ENCODE assay signal across 10 cellular contexts in the genomic region with DNA sequence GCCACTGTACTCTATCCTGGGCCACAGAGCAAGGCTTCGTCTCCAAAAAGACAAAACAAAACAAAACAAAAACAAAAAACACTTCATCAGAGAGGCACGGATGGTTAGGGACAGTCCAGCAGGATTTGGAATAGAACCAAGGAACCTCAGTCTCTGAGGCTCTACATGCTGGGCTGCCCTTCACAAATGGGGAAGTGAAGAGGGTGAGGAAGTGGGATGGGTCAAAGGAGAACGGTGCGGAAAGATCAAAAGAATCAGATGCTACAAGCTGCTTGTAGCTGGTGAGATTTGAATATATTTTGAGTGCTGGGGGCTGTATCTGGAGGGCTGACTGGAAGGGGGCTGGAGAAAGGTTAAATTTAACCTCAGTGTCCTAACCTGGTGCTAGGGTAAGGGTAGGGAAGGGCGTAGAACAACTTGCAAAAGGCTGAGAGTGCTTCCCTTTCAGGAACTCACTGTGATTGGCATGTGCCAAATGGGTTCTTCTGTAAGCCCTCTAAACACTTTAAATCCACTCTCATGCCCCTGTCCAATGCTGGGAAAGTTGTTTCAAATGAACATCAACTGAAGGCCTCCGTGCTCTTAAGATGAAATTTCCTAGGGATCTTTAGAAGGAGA. TPM values are rescaled to one million over a fixed set of nuclear protein-coding genes. Genes with fewer than 3 reads are reported as not detected.
A peak's percentile ranks its signal among the peaks of the same experiment; 100 is the strongest.
DNase-seq lines count a peak whose midpoint lies in the region; ATAC-seq and TF ChIP-seq lines count a peak whose summit lies in the region.
"Had no signal": no experiment of that assay in that cellular context is flagged by ENCODE, and none has a peak within 500 bp of the region (broad histone marks: within the 10 kb centered on the region; RNA-seq: fewer than 3 reads in every experiment).

No MANE protein-coding gene starts in this region.

- H4K20me1 ChIP-seq in OCI-LY1 (ENCODE audit: insufficient read depth, low read length) (no peaks in the 10 kb centered on the region), hepatocyte (ENCODE audit: insufficient read depth, poor library complexity, severe bottlenecking) (peaks cover 14% of the 10 kb centered on the region)

- TF ChIP-seq POLR2A in suprapubic skin (IDR thresholded peaks at IDR 0.05): no peak

- no peak for ATAC-seq in activated naive CD4-positive, alpha-beta T cell treated with anti-CD3 and anti-CD28 coated beads, Interleukin-2, amount 50 U/mL, for 72 hours
- no peak for ATAC-seq in GM19452 (IDR thresholded peaks at IDR 0.05; ENCODE audit: unreplicated experiment)
- no peak for ATAC-seq in omental fat pad (ENCODE audit: low FRiP score)

- CTCF ChIA-PET in activated naive CD4-positive, alpha-beta T cell treated with anti-CD3 and anti-CD28 coated beads, Interleukin-2, amount 10 ng/mL, durations not matched to agents 7 days and 5 days (lab: Charles Lee): interaction anchor here (0.8 to 3.1 kb wide), 4 partner anchors 10 to 104 kb away, joined by 3 to 21 read pairs (median 9); no protein-coding TSS in a partner anchor

- H3F3A ChIP-seq in OCI-LY1 (ENCODE audit: insufficient read depth, low read length): no peaks in the 10 kb centered on the region

- H3K4me3 ChIP-seq in OCI-LY1 (ENCODE audit: low read depth, low read length, poor library complexity, severe bottlenecking) (no peak overlapping the region), suprapubic skin (peak overlapping the region; percentile 3), hepatocyte (no peak overlapping the region)

- H3K36me3 Mint-ChIP-seq in activated naive CD4-positive, alpha-beta T cell treated with anti-CD3 and anti-CD28 coated beads, Interleukin-2, amount 10 ng/mL, durations not matched to agents 7 days and 5 days: peaks cover 25% of the 10 kb centered on the region
- peaks cover 6 to 13% of the 10 kb centered on the region in 2 donors for H3K36me3 Mint-ChIP-seq in activated naive CD4-positive, alpha-beta T cell treated with anti-CD3 and anti-CD28 coated beads, Interleukin-2, amount 50 U/mL, for 72 hours
- H3K36me3 Mint-ChIP-seq in endothelial cell (ENCODE audit: low read depth, unreplicated experiment): peaks cover 19% of the 10 kb centered on the region

- no peak overlapping the region for H3K9ac ChIP-seq in OCI-LY1 (ENCODE audit: low read length)

- H3K4me3 Mint-ChIP-seq in activated naive CD4-positive, alpha-beta T cell treated with anti-CD3 and anti-CD28 coated beads, Interleukin-2, amount 10 ng/mL, durations not matched to agents 7 days and 5 days: peak overlapping the region; percentile 1
- peak overlapping the region; percentile 92 for H3K4me3 Mint-ChIP-seq in endothelial cell (ENCODE audit: unreplicated experiment)

- no peaks in the 10 kb centered on the region for H3K36me3 ChIP-seq in OCI-LY1 (ENCODE audit: insufficient read depth, low read length)
- peaks cover 25% of the 10 kb centered on the region for H3K36me3 ChIP-seq in suprapubic skin
- H3K36me3 ChIP-seq in hepatocyte (replicated peaks; ENCODE audit: insufficient read depth, low read depth): no peaks in the 10 kb centered on the region

- no peak for TF ChIP-seq CTCF in OCI-LY1 (IDR thresholded peaks at IDR 0.05; ENCODE audit: low read length)
- no peak for TF ChIP-seq CTCF in endothelial cell (IDR thresholded peaks at IDR 0.05; ENCODE audit: unreplicated experiment)
- no peak for TF ChIP-seq CTCF in suprapubic skin (IDR thresholded peaks at IDR 0.05)
- TF ChIP-seq CTCF in omental fat pad (IDR thresholded peaks at IDR 0.05): no peak
- TF ChIP-seq CTCF in hepatocyte (IDR thresholded peaks at IDR 0.05; ENCODE audit: poor library complexity): no peak

- H3K4me2 ChIP-seq in OCI-LY1 (ENCODE audit: low read length): peak overlapping the region; percentile 30; the same call in 1 of the 2 replicates
- no peak overlapping the region for H3K4me2 ChIP-seq in hepatocyte

- no peak for DNase-seq in activated naive CD4-positive, alpha-beta T cell treated with anti-CD3 and anti-CD28 coated beads, Interleukin-2, amount 10 ng/mL, durations not matched to agents 7 days and 5 days
- DNase-seq in activated naive CD4-positive, alpha-beta T cell treated with anti-CD3 and anti-CD28 coated beads, Interleukin-2, amount 50 U/mL, for 72 hours (ENCODE audit: low spot score in 2 of 2): no peak
- DNase-seq in endothelial cell (ENCODE audit: low spot score) (no peak), suprapubic skin (ENCODE audit: low spot score in 2 of 2) (no peak), omental fat pad (ENCODE audit: low spot score) (no peak), hepatocyte (ENCODE audit: low spot score) (no peak)
- DNase-seq: activated CD4-positive, alpha-beta T cell treated with anti-CD3 and anti-CD28 coated beads, Interleukin-2, amount 50 U/mL, for 4 hours; trophoblast cell had no signal

- no peaks in the 10 kb centered on the region for H3K27me3 ChIP-seq in OCI-LY1 (ENCODE audit: insufficient read depth, low read length)
- no peaks in the 10 kb centered on the region for H3K27me3 ChIP-seq in suprapubic skin
- H3K27me3 ChIP-seq in hepatocyte: no peaks in the 10 kb centered on the region

- H3K27ac Mint-ChIP-seq in activated naive CD4-positive, alpha-beta T cell treated with anti-CD3 and anti-CD28 coated beads, Interleukin-2, amount 10 ng/mL, durations not matched to agents 7 days and 5 days: peak overlapping the region; percentile 26
- peak overlapping the region in 1 of 2 donors; percentile 6 for H3K27ac Mint-ChIP-seq in activated naive CD4-positive, alpha-beta T cell treated with anti-CD3 and anti-CD28 coated beads, Interleukin-2, amount 50 U/mL, for 72 hours
- peak overlapping the region; percentile 79 for H3K27ac Mint-ChIP-seq in endothelial cell (ENCODE audit: unreplicated experiment)

- H3K27me3 Mint-ChIP-seq in activated naive CD4-positive, alpha-beta T cell treated with anti-CD3 and anti-CD28 coated beads, Interleukin-2, amount 10 ng/mL, durations not matched to agents 7 days and 5 days: no peaks in the 10 kb centered on the region
- peaks cover 11% of the 10 kb centered on the region for H3K27me3 Mint-ChIP-seq in endothelial cell (ENCODE audit: unreplicated experiment)

- H2AFZ ChIP-seq in OCI-LY1 (ENCODE audit: low read length) (no peak overlapping the region), hepatocyte (no peak overlapping the region)

- H3K27ac ChIP-seq in OCI-LY1 (ENCODE audit: low read depth, low read length, poor library complexity, severe bottlenecking): no peak overlapping the region
- peak overlapping the region; percentile 54 for H3K27ac ChIP-seq in suprapubic skin
- H3K27ac ChIP-seq in hepatocyte: no peak overlapping the region

- H3K9me3 ChIP-seq in OCI-LY1 (ENCODE audit: low read length) (no peaks in the 10 kb centered on the region), suprapubic skin (no peaks in the 10 kb centered on the region), hepatocyte (ENCODE audit: low read depth) (no peaks in the 10 kb centered on the region)

- H3K9me2 ChIP-seq in OCI-LY1 (ENCODE audit: low read depth, low read length) (no peaks in the 10 kb centered on the region), hepatocyte (replicated peaks; ENCODE audit: insufficient read depth) (no peaks in the 10 kb centered on the region)

- H3K4me1 ChIP-seq in OCI-LY1 (ENCODE audit: insufficient read depth, low read length, severe bottlenecking) (peaks cover 56% of the 10 kb centered on the region), suprapubic skin (peaks cover 67% of the 10 kb centered on the region), hepatocyte (ENCODE audit: insufficient read depth) (peaks cover 39% of the 10 kb centered on the region)

- WGBS in suprapubic skin: 70% methylated on average over 6 of the region's 6 CpGs
- WGBS in hepatocyte (ENCODE audit: low lambda C conversion rate, missing lambda C conversion rate): 40% methylated on average over 6 of the region's 6 CpGs

- H3K9me3 Mint-ChIP-seq in activated naive CD4-positive, alpha-beta T cell treated with anti-CD3 and anti-CD28 coated beads, Interleukin-2, amount 10 ng/mL, durations not matched to agents 7 days and 5 days: no peaks in the 10 kb centered on the region
- H3K9me3 Mint-ChIP-seq in activated naive CD4-positive, alpha-beta T cell treated with anti-CD3 and anti-CD28 coated beads, Interleukin-2, amount 50 U/mL, for 72 hours: no peaks in the 10 kb centered on the region
- no peaks in the 10 kb centered on the region for H3K9me3 Mint-ChIP-seq in endothelial cell (ENCODE audit: unreplicated experiment)

- H3K4me1 Mint-ChIP-seq in activated naive CD4-positive, alpha-beta T cell treated with anti-CD3 and anti-CD28 coated beads, Interleukin-2, amount 10 ng/mL, durations not matched to agents 7 days and 5 days: peaks cover 58% of the 10 kb centered on the region
- peaks cover 60% of the 10 kb centered on the region for H3K4me1 Mint-ChIP-seq in endothelial cell (ENCODE audit: unreplicated experiment)

- H3K79me2 ChIP-seq in OCI-LY1 (ENCODE audit: insufficient read depth, low read length) (no peaks in the 10 kb centered on the region), hepatocyte (peaks cover 59% of the 10 kb centered on the region)

- TF ChIP-seq EP300 in suprapubic skin (IDR thresholded peaks at IDR 0.05): no peak

RNA-seq across cellular contexts. Expression of gene FOXJ2, which starts 4.6 kb away (rescaled TPM):
- 10 to 100 TPM; 14.3 to 16.9 TPM for total RNA-seq in activated naive CD4-positive, alpha-beta T cell treated with anti-CD3 and anti-CD28 coated beads, Interleukin-2, amount 50 U/mL, for 72 hours
- 42.7 TPM for total RNA-seq in endothelial cell (ENCODE audit: unreplicated experiment)
- 10 to 100 TPM; 18.3 to 28.1 (median 25.0) TPM for total RNA-seq in suprapubic skin
- total RNA-seq in omental fat pad: 10 to 100 TPM in 3 of 4 donors, 1 to 10 TPM in 1; 9.2 to 17.2 (median 13.0) TPM
- 7.1 and 10.0 TPM in 2 replicates for total RNA-seq in hepatocyte
- polyA plus RNA-seq in hepatocyte: 14.6 and 19.0 TPM in 2 replicates

RNA-seq across cellular contexts. Expression of gene C3AR1, which starts 29.0 kb away (rescaled TPM):
- total RNA-seq in activated naive CD4-positive, alpha-beta T cell treated with anti-CD3 and anti-CD28 coated beads, Interleukin-2, amount 50 U/mL, for 72 hours: 1 to 10 TPM in 1 of 2 donors, under 1 TPM in 1; 0.54 to 3.1 TPM
- total RNA-seq in endothelial cell (ENCODE audit: unreplicated experiment) (0.49 TPM), suprapubic skin (1 to 10 TPM in 3 of 4 donors, under 1 TPM in 1; 0.79 to 2.0 (median 1.3) TPM), omental fat pad (10 to 100 TPM; 15.6 to 43.0 (median 30.3) TPM), hepatocyte (1.2 and 2.1 TPM in 2 replicates)
- polyA plus RNA-seq in hepatocyte: 4.1 and 5.9 TPM in 2 replicates

RNA-seq across cellular contexts. Expression of gene NECAP1, which starts 44.9 kb away (rescaled TPM):
- total RNA-seq in activated naive CD4-positive, alpha-beta T cell treated with anti-CD3 and anti-CD28 coated beads, Interleukin-2, amount 50 U/mL, for 72 hours: 10 to 100 TPM; 23.2 to 43.8 TPM
- total RNA-seq in endothelial cell (ENCODE audit: unreplicated experiment) (21.7 TPM), suprapubic skin (10 to 100 TPM; 25.4 to 48.6 (median 31.6) TPM), omental fat pad (10 to 100 TPM; 30.1 to 45.3 (median 33.1) TPM), hepatocyte (32.6 and 36.8 TPM in 2 replicates)
- polyA plus RNA-seq in hepatocyte: 24.0 and 24.1 TPM in 2 replicates
